ENCODE assay signal across 8 cellular contexts in genomic region chr16:30895592-30896202, GRCh38. TPM values are rescaled to one million over a fixed set of nuclear protein-coding genes. Genes with fewer than 3 reads are reported as not detected.
DNase-seq lines count a peak whose midpoint lies in the region; FAIRE-seq and TF ChIP-seq lines count a peak whose summit lies in the region.

No MANE protein-coding gene starts in this region.

- FAIRE-seq in D721Med (lab: Jason Lieb, UNC) (no peak), RCC 7860 (lab: Jason Lieb, UNC) (no peak)

- no peak for DNase-seq in colonic mucosa
- no peak for DNase-seq in D721Med (ENCODE audit: insufficient read length, low spot score)
- no peak for DNase-seq in cerebellum (ENCODE audit: low spot score)
- DNase-seq in KBM-7 = no peak
- no peak for DNase-seq in RCC 7860 (ENCODE audit: low spot score)

- H3K9ac ChIP-seq in HUES6 (ENCODE audit: low read length) = peak overlapping the region; percentile 81
- peak overlapping the region; percentile 73 to 84 for H3K9ac ChIP-seq in colonic mucosa (ENCODE audit: low read depth in 2 of 2, low read length in 2 of 2)

- H3K27me3 ChIP-seq in HUES6 (ENCODE audit: control insufficient read depth, insufficient read depth, low read length) (peaks cover 12% of the 10 kb centered on the region; the same call in 1 of the 2 replicates), colonic mucosa (no peaks in the 10 kb centered on the region), muscle layer of duodenum (ENCODE audit: low read depth, low read length) (no peaks in the 10 kb centered on the region)

- H3K9me3 ChIP-seq in HUES6 (ENCODE audit: control insufficient read depth, insufficient read depth, low read depth, low read length) (no peaks in the 10 kb centered on the region), colonic mucosa (no peaks in the 10 kb centered on the region), muscle layer of duodenum (ENCODE audit: control insufficient read depth in 1 of 2, low read length in 2 of 2) (no peaks in the 10 kb centered on the region)

- in situ Hi-C loops in KBM-7 (cut with MboI; ENCODE audit: low pct_unique_long_range_greater_than_20kb, low sequenced_read_pairs) = no loop called here

- H3K27ac ChIP-seq in 22Rv1 = peak overlapping the region; percentile 94
- peak overlapping the region; percentile 87; the same call in 1 of the 2 replicates for H3K27ac ChIP-seq in HUES6 (ENCODE audit: low read depth, low read length)
- H3K27ac ChIP-seq in colonic mucosa = peak overlapping the region; percentile 83
- H3K27ac ChIP-seq in muscle layer of duodenum (ENCODE audit: low read length) = peak overlapping the region; percentile 94

- peaks cover 27% of the 10 kb centered on the region for H3K4me1 ChIP-seq in HUES6 (ENCODE audit: control insufficient read depth, insufficient read depth, low read length)
- H3K4me1 ChIP-seq in colonic mucosa = peaks cover 9% of the 10 kb centered on the region
- H3K4me1 ChIP-seq in muscle layer of duodenum (ENCODE audit: control insufficient read depth in 1 of 2, insufficient read depth in 2 of 2, low read length in 2 of 2) = peaks cover 25 to 34% of the 10 kb centered on the region in 2 donors

- H3K36me3 ChIP-seq in HUES6 (ENCODE audit: control insufficient read depth, insufficient read depth, low read length) (0 out of 2 replicates have a peak, but pooled peaks cover 4% of the 10 kb centered on the region), colonic mucosa (no peaks in the 10 kb centered on the region), muscle layer of duodenum (ENCODE audit: control insufficient read depth in 1 of 2, insufficient read depth in 2 of 2, low read length in 2 of 2) (peaks cover 0 to 8% of the 10 kb centered on the region in 2 donors)

- H3K4me3 ChIP-seq in HUES6 (ENCODE audit: low read depth, low read length) (peak overlapping the region; percentile 72), colonic mucosa (no peak overlapping the region), muscle layer of duodenum (ENCODE audit: low read depth in 1 of 2, low read length in 2 of 2) (peak overlapping the region; percentile 64 to 73)

- intact Hi-C loops in colonic mucosa (cut with DNase I) = no loop called here

- TF ChIP-seq CTCF in 22Rv1 (IDR thresholded peaks at IDR 0.05) (no peak), colonic mucosa (IDR thresholded peaks at IDR 0.05) (no peak), D721Med (IDR thresholded peaks at IDR 0.05; ENCODE audit: insufficient read depth, missing control alignments) (no peak)

RNA-seq across cellular contexts. Expression of gene CTF1, which starts 0.7 kb away (rescaled TPM):
- 1 to 10 TPM in 1 of 2 donors, under 1 TPM in 1; 0.72 to 1.6 TPM for total RNA-seq in colonic mucosa
- total RNA-seq in cerebellum = 0.36 TPM

RNA-seq across cellular contexts. Expression of gene BCL7C, which starts 1.8 kb away (rescaled TPM):
- total RNA-seq in colonic mucosa (10 to 100 TPM; 19.9 to 34.5 TPM), cerebellum (37.0 TPM)

RNA-seq across cellular contexts. Expression of gene FBXL19, which starts 27.7 kb away (rescaled TPM):
- 10 to 100 TPM; 21.9 to 44.8 TPM for total RNA-seq in colonic mucosa
- 32.3 TPM for total RNA-seq in cerebellum

RNA-seq across cellular contexts. Expression of gene ORAI3, which starts 53.2 kb away (rescaled TPM):
- 10 to 100 TPM; 14.3 to 22.1 TPM for total RNA-seq in colonic mucosa
- 5.4 TPM for total RNA-seq in cerebellum
